In genomic region chr19:45630463-45630862, GRCh38 we compare ENCODE assay signal across 9 cellular contexts. TPM values are rescaled to one million over a fixed set of nuclear protein-coding genes. Genes with fewer than 3 reads are reported as not detected.
A peak's percentile ranks its signal among the peaks of the same experiment; 100 is the strongest.
DNase-seq lines count a peak whose midpoint lies in the region; ATAC-seq and TF ChIP-seq lines count a peak whose summit lies in the region.
"Had no signal": no experiment of that assay in that cellular context is flagged by ENCODE, and none has a peak within 500 bp of the region (broad histone marks: within the 10 kb centered on the region; RNA-seq: fewer than 3 reads in every experiment).

No MANE protein-coding gene starts in this region.

- no peak overlapping the region for H3K27ac ChIP-seq in adrenal gland

- H3K9me3 ChIP-seq in adipocyte (ENCODE audit: control insufficient read depth, low read length) (no peaks in the 10 kb centered on the region), adrenal gland (replicated peaks in 1 of 3) (no peaks in the 10 kb centered on the region)

- H3K4me3 ChIP-seq in GM06990 (replicated peaks; ENCODE audit: low read depth, low read length) (no peak overlapping the region), adipocyte (ENCODE audit: low read length) (no peak overlapping the region), adrenal gland (no peak overlapping the region)

- H3K36me3 ChIP-seq in GM06990 (ENCODE audit: control insufficient read depth, insufficient read depth, low read length): peaks cover 17% of the 10 kb centered on the region
- peaks cover 21% of the 10 kb centered on the region for H3K36me3 ChIP-seq in adipocyte (ENCODE audit: control insufficient read depth, insufficient read depth, low read length, severe bottlenecking)
- H3K36me3 ChIP-seq in adrenal gland (replicated peaks in 1 of 2): peaks cover 0 to 37% of the 10 kb centered on the region in 2 donors

- peaks cover 15% of the 10 kb centered on the region for H3K36me3 Mint-ChIP-seq in mesothelial cell of epicardium

- H3K27ac Mint-ChIP-seq in mesothelial cell of epicardium: no peak overlapping the region

- H3K27me3 Mint-ChIP-seq in mesothelial cell of epicardium (ENCODE audit: low read depth): no peaks in the 10 kb centered on the region

- WGBS in adrenal gland, 4 donors: 86 to 95% (median 90%) methylated on average over 2 of the region's 2 CpGs

- intact Hi-C loops in left colon (cut with DNase I, micrococcal nuclease): no loop called here
- intact Hi-C loops in adrenal gland (cut with DNase I): no loop called here

- no peaks in the 10 kb centered on the region for H3K27me3 ChIP-seq in GM06990 (replicated peaks; ENCODE audit: control insufficient read depth, insufficient read depth, low read length)
- no peaks in the 10 kb centered on the region for H3K27me3 ChIP-seq in adipocyte (replicated peaks; ENCODE audit: control insufficient read depth, insufficient read depth, low read length)
- no peaks in the 10 kb centered on the region for H3K27me3 ChIP-seq in adrenal gland

- H3K4me1 ChIP-seq in adipocyte (ENCODE audit: control insufficient read depth, insufficient read depth, low read length): peaks cover 7% of the 10 kb centered on the region
- peaks cover 0 to 4% of the 10 kb centered on the region in 2 donors for H3K4me1 ChIP-seq in adrenal gland (replicated peaks in 1 of 2)

- no peak overlapping the region for H3K4me3 Mint-ChIP-seq in mesothelial cell of epicardium

- ATAC-seq in left colon (peak; percentile 68), HG03280 (IDR thresholded peaks at IDR 0.05; ENCODE audit: unreplicated experiment) (no peak)

- TF ChIP-seq CTCF in GM06990 (IDR thresholded peaks at IDR 0.05; ENCODE audit: insufficient read depth, low read length, poor library complexity, severe bottlenecking) (no peak), mesothelial cell of epicardium (IDR thresholded peaks at IDR 0.05; ENCODE audit: unreplicated experiment) (no peak), adrenal gland (IDR thresholded peaks at IDR 0.05) (no peak)

- peak; percentile 58 for DNase-seq in GM06990 (ENCODE audit: extremely low read depth, insufficient read length)
- peak; percentile 96 for DNase-seq in HT1080 (ENCODE audit: low read depth)
- peak; percentile 82 for DNase-seq in adipocyte (ENCODE audit: low read depth)
- DNase-seq in left colon: no peak
- DNase-seq in mesothelial cell of epicardium (ENCODE audit: low spot score in 2 of 2, unreplicated experiment in 2 of 2): no peak
- no peak for DNase-seq in mesenteric fat pad (ENCODE audit: low spot score)
- no peak for DNase-seq in adrenal gland
- DNase-seq: OCI-M1 had no signal

- peaks cover 4% of the 10 kb centered on the region for H3K4me1 Mint-ChIP-seq in mesothelial cell of epicardium

- H3K9ac ChIP-seq in adipocyte (ENCODE audit: low read length): no peak overlapping the region

- no peak for TF ChIP-seq POLR2A in adrenal gland (IDR thresholded peaks at IDR 0.05)

- no peaks in the 10 kb centered on the region for H3K9me3 Mint-ChIP-seq in mesothelial cell of epicardium

RNA-seq across cellular contexts. Expression of gene EML2, which starts 8.7 kb away (rescaled TPM):
- total RNA-seq in HT1080 (2014; rRNA removed; shearing (Covaris generic)): 18.8 and 28.4 TPM in 2 replicates
- 30.7 and 32.6 TPM in 2 replicates for polyA plus RNA-seq in HT1080 (2015; cell fraction: cytosol; rRNA removed)
- polyA plus RNA-seq in HT1080 (2015; cell fraction: nucleus; rRNA removed): 102 and 116 TPM in 2 replicates
- total RNA-seq in left colon (100 to 1,000 TPM; 105 TPM), mesothelial cell of epicardium (33.8 to 36.9 TPM (median 34.2 TPM) in 3 replicates), mesenteric fat pad (33.6 TPM), adrenal gland (100 to 1,000 TPM in 4 of 8 donors, 10 to 100 TPM in 4; 65.4 to 139 (median 97.4) TPM)
- polyA plus RNA-seq in adrenal gland: 10 to 100 TPM; 22.8 to 88.9 (median 78.9) TPM

RNA-seq across cellular contexts. Expression of gene GPR4, which starts 28.5 kb away (rescaled TPM):
- 0.03 and 0.10 TPM in 2 replicates for total RNA-seq in HT1080 (2014; rRNA removed; shearing (Covaris generic))
- polyA plus RNA-seq in HT1080 (2015; cell fraction: cytosol; rRNA removed): 0.21 and 0.53 TPM in 2 replicates
- polyA plus RNA-seq in HT1080 (2015; cell fraction: nucleus; rRNA removed): 0.18 and 0.88 TPM in 2 replicates
- total RNA-seq in left colon (1 to 10 TPM in 1 of 2 donors, under 1 TPM in 1; 0.59 to 1.5 TPM), mesothelial cell of epicardium (0.09 TPM in 1 of 3 replicates, not detected in the others), mesenteric fat pad (32.7 TPM), adrenal gland (1 to 10 TPM; 1.6 to 7.8 (median 3.6) TPM)
- 10 to 100 TPM in 1 of 3 donors, 1 to 10 TPM in 2; 7.6 to 11.3 (median 9.6) TPM for polyA plus RNA-seq in adrenal gland

RNA-seq across cellular contexts. Expression of gene GIPR, which starts 37.6 kb away (rescaled TPM):
- total RNA-seq in HT1080 (2014; rRNA removed; shearing (Covaris generic)): 0.07 and 0.23 TPM in 2 replicates
- polyA plus RNA-seq in HT1080 (2015; cell fraction: cytosol; rRNA removed): not detected in 2 replicates
- 2.0 and 2.6 TPM in 2 replicates for polyA plus RNA-seq in HT1080 (2015; cell fraction: nucleus; rRNA removed)
- total RNA-seq in left colon: 10 to 100 TPM; 21.2 to 22.6 TPM
- 3.6 to 5.1 TPM (median 4.1 TPM) in 3 replicates for total RNA-seq in mesothelial cell of epicardium
- total RNA-seq in mesenteric fat pad: 7.1 TPM
- under 1 TPM in 5 of 8 donors, not detected in 3; 0.28 to 0.94 (median 0.53) TPM for total RNA-seq in adrenal gland
- polyA plus RNA-seq in adrenal gland: 1 to 10 TPM in 1 of 3 donors, under 1 TPM in 1, not detected in 1; 0.80 to 1.8 TPM

RNA-seq across cellular contexts. Expression of gene OPA3, which starts 45.9 kb away (rescaled TPM):
- 12.4 and 14.3 TPM in 2 replicates for total RNA-seq in HT1080 (2014; rRNA removed; shearing (Covaris generic))
- polyA plus RNA-seq in HT1080 (2015; cell fraction: cytosol; rRNA removed): 10.7 and 14.2 TPM in 2 replicates
- 8.8 and 10.3 TPM in 2 replicates for polyA plus RNA-seq in HT1080 (2015; cell fraction: nucleus; rRNA removed)
- 10 to 100 TPM; 12.9 to 14.0 TPM for total RNA-seq in left colon
- total RNA-seq in mesothelial cell of epicardium: 11.6 to 13.3 TPM (median 11.8 TPM) in 3 replicates
- total RNA-seq in mesenteric fat pad: 12.5 TPM
- 10 to 100 TPM in 7 of 8 donors, 1 to 10 TPM in 1; 7.5 to 34.1 (median 17.4) TPM for total RNA-seq in adrenal gland
- polyA plus RNA-seq in adrenal gland: 10 to 100 TPM in 1 of 3 donors, 1 to 10 TPM in 2; 4.3 to 19.7 (median 7.3) TPM

Comparison
In these comparisons a context has a peak if more than half of its experiments do, and no peak if none do; other contexts are left out.
1. DNase-seq: peak in GM06990 (single experiment), HT1080 (single experiment) and adipocyte (single experiment); none in left colon (0 of 2), mesothelial cell of epicardium (0 of 2), mesenteric fat pad (single experiment) and adrenal gland (0 of 7).